ENCODE assay signal across 1 cellular context in genomic region chr20:956330-956951, GRCh38.
TF ChIP-seq lines count a peak whose summit lies in the region.

No MANE protein-coding gene starts in this region.

TF ChIP-seq in HepG2, 621 proteins besides CTCF, POLR2A, EP300 and RAD21 (continued from another document and continues in another):
- TF ChIP-seq, protein P1, sequence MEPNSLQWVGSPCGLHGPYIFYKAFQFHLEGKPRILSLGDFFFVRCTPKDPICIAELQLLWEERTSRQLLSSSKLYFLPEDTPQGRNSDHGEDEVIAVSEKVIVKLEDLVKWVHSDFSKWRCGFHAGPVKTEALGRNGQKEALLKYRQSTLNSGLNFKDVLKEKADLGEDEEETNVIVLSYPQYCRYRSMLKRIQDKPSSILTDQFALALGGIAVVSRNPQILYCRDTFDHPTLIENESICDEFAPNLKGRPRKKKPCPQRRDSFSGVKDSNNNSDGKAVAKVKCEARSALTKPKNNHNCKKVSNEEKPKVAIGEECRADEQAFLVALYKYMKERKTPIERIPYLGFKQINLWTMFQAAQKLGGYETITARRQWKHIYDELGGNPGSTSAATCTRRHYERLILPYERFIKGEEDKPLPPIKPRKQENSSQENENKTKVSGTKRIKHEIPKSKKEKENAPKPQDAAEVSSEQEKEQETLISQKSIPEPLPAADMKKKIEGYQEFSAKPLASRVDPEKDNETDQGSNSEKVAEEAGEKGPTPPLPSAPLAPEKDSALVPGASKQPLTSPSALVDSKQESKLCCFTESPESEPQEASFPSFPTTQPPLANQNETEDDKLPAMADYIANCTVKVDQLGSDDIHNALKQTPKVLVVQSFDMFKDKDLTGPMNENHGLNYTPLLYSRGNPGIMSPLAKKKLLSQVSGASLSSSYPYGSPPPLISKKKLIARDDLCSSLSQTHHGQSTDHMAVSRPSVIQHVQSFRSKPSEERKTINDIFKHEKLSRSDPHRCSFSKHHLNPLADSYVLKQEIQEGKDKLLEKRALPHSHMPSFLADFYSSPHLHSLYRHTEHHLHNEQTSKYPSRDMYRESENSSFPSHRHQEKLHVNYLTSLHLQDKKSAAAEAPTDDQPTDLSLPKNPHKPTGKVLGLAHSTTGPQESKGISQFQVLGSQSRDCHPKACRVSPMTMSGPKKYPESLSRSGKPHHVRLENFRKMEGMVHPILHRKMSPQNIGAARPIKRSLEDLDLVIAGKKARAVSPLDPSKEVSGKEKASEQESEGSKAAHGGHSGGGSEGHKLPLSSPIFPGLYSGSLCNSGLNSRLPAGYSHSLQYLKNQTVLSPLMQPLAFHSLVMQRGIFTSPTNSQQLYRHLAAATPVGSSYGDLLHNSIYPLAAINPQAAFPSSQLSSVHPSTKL (CRISPR knock-in tag; IDR thresholded peaks at IDR 0.05): 0 out of 2 replicates have a peak, but pooled peaks have one; percentile 33
- TF ChIP-seq, protein P2, sequence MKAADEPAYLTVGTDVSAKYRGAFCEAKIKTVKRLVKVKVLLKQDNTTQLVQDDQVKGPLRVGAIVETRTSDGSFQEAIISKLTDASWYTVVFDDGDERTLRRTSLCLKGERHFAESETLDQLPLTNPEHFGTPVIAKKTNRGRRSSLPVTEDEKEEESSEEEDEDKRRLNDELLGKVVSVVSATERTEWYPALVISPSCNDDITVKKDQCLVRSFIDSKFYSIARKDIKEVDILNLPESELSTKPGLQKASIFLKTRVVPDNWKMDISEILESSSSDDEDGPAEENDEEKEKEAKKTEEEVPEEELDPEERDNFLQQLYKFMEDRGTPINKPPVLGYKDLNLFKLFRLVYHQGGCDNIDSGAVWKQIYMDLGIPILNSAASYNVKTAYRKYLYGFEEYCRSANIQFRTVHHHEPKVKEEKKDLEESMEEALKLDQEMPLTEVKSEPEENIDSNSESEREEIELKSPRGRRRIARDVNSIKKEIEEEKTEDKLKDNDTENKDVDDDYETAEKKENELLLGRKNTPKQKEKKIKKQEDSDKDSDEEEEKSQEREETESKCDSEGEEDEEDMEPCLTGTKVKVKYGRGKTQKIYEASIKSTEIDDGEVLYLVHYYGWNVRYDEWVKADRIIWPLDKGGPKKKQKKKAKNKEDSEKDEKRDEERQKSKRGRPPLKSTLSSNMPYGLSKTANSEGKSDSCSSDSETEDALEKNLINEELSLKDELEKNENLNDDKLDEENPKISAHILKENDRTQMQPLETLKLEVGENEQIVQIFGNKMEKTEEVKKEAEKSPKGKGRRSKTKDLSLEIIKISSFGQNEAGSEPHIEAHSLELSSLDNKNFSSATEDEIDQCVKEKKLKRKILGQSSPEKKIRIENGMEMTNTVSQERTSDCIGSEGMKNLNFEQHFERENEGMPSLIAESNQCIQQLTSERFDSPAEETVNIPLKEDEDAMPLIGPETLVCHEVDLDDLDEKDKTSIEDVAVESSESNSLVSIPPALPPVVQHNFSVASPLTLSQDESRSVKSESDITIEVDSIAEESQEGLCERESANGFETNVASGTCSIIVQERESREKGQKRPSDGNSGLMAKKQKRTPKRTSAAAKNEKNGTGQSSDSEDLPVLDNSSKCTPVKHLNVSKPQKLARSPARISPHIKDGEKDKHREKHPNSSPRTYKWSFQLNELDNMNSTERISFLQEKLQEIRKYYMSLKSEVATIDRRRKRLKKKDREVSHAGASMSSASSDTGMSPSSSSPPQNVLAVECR (CRISPR knock-in tag; IDR thresholded peaks at IDR 0.05; ENCODE audit: borderline replicate concordance): no peak
- TF ChIP-seq, protein P3, sequence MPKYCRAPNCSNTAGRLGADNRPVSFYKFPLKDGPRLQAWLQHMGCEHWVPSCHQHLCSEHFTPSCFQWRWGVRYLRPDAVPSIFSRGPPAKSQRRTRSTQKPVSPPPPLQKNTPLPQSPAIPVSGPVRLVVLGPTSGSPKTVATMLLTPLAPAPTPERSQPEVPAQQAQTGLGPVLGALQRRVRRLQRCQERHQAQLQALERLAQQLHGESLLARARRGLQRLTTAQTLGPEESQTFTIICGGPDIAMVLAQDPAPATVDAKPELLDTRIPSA (CRISPR knock-in tag; IDR thresholded peaks at IDR 0.05; ENCODE audit: borderline replicate concordance): no peak
- TF ChIP-seq MED13 (CRISPR knock-in tag; IDR thresholded peaks at IDR 0.05) (no peak), ZNF260 (CRISPR knock-in tag; IDR thresholded peaks at IDR 0.05; ENCODE audit: borderline replicate concordance, low read depth) (no peak), KMT2B (CRISPR knock-in tag; IDR thresholded peaks at IDR 0.05) (no peak), KLF13 (CRISPR knock-in tag; IDR thresholded peaks at IDR 0.05) (peak; percentile 82; the same call in 1 of the 2 replicates), ZNF512 (CRISPR knock-in tag; IDR thresholded peaks at IDR 0.05) (0 out of 2 replicates have a peak, but pooled peaks have one; percentile 47), ATF7 (IDR thresholded peaks at IDR 0.05) (no peak), ATF7 (CRISPR knock-in tag; IDR thresholded peaks at IDR 0.05) (peak; percentile 77; the same call in 1 of the 2 replicates), ZNF160 (CRISPR knock-in tag; IDR thresholded peaks at IDR 0.05) (no peak), ZNF460 (CRISPR knock-in tag; IDR thresholded peaks at IDR 0.05; ENCODE audit: borderline replicate concordance) (no peak), ZNF570 (CRISPR knock-in tag; IDR thresholded peaks at IDR 0.05; ENCODE audit: borderline replicate concordance) (0 out of 2 replicates have a peak, but pooled peaks have one; percentile 62), WIZ (CRISPR knock-in tag; IDR thresholded peaks at IDR 0.05) (no peak), ZNF180 (CRISPR knock-in tag; IDR thresholded peaks at IDR 0.05; ENCODE audit: borderline replicate concordance, low read depth) (no peak), TBP (CRISPR knock-in tag; IDR thresholded peaks at IDR 0.05) (no peak), MIXL1 (CRISPR knock-in tag; IDR thresholded peaks at IDR 0.05) (peak; percentile 66; the same call in 1 of the 2 replicates), HOXA9 (CRISPR knock-in tag; IDR thresholded peaks at IDR 0.05; ENCODE audit: borderline replicate concordance) (peak; percentile 82; the same call in 1 of the 2 replicates), GABPB1 (CRISPR knock-in tag; IDR thresholded peaks at IDR 0.05) (peak; percentile 51), ZNF362 (CRISPR knock-in tag; IDR thresholded peaks at IDR 0.05; ENCODE audit: borderline replicate concordance) (peak; percentile 48; the same call in 1 of the 2 replicates), ZFP90 (CRISPR knock-in tag; IDR thresholded peaks at IDR 0.05; ENCODE audit: borderline replicate concordance) (no peak), HHEX (CRISPR knock-in tag; IDR thresholded peaks at IDR 0.05) (no peak), ZNF232 (CRISPR knock-in tag; IDR thresholded peaks at IDR 0.05; ENCODE audit: borderline replicate concordance) (no peak), ZNF672 (CRISPR knock-in tag; IDR thresholded peaks at IDR 0.05) (0 out of 2 replicates have a peak, but pooled peaks have one; percentile 62), FOXA1 (IDR thresholded peaks at IDR 0.05) (no peak), FOXA1 (CRISPR knock-in tag; IDR thresholded peaks at IDR 0.05) (peak; percentile 16; the same call in 1 of the 2 replicates), XRCC5 (optimal IDR thresholded peaks at IDR 0.05; ENCODE audit: low read length) (peak; percentile 83), SAP130 (CRISPR knock-in tag; IDR thresholded peaks at IDR 0.05; ENCODE audit: low read depth) (peak; percentile 22; the same call in 1 of the 2 replicates)
- TF ChIP-seq, protein P4, sequence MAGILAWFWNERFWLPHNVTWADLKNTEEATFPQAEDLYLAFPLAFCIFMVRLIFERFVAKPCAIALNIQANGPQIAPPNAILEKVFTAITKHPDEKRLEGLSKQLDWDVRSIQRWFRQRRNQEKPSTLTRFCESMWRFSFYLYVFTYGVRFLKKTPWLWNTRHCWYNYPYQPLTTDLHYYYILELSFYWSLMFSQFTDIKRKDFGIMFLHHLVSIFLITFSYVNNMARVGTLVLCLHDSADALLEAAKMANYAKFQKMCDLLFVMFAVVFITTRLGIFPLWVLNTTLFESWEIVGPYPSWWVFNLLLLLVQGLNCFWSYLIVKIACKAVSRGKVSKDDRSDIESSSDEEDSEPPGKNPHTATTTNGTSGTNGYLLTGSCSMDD (CRISPR knock-in tag; IDR thresholded peaks at IDR 0.05): no peak
- TF ChIP-seq, protein P5, sequence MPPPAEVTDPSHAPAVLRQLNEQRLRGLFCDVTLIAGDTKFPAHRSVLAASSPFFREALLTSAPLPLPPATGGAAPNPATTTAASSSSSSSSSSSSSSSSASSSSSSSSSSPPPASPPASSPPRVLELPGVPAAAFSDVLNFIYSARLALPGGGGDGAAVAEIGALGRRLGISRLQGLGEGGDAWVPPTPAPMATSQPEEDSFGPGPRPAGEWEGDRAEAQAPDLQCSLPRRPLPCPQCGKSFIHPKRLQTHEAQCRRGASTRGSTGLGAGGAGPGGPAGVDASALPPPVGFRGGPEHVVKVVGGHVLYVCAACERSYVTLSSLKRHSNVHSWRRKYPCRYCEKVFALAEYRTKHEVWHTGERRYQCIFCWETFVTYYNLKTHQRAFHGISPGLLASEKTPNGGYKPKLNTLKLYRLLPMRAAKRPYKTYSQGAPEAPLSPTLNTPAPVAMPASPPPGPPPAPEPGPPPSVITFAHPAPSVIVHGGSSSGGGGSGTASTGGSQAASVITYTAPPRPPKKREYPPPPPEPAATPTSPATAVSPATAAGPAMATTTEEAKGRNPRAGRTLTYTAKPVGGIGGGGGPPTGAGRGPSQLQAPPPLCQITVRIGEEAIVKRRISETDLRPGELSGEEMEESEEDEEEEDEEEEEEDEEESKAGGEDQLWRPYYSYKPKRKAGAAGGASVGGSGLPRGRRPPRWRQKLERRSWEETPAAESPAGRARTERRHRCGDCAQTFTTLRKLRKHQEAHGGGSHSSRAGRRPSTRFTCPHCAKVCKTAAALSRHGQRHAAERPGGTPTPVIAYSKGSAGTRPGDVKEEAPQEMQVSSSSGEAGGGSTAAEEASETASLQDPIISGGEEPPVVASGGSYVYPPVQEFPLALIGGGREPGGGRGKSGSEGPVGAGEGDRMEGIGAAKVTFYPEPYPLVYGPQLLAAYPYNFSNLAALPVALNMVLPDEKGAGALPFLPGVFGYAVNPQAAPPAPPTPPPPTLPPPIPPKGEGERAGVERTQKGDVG (CRISPR knock-in tag; IDR thresholded peaks at IDR 0.05; ENCODE audit: borderline replicate concordance): 0 out of 2 replicates have a peak, but pooled peaks have one; percentile 59
- TF ChIP-seq, protein P6, sequence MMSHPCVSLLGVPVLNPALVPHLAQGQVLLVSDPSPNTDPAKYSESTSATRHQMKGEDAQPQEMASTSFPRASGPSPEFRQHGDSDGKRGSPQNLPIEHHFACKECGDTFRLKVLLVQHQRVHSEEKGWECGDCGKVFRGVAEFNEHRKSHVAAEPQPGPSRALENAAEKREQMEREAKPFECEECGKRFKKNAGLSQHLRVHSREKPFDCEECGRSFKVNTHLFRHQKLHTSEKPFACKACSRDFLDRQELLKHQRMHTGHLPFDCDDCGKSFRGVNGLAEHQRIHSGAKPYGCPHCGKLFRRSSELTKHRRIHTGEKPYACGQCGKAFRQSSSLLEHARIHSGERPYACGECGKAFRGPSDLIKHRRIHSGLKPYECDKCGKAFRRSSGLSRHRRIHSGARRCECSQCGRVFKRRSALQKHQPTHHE (CRISPR knock-in tag; IDR thresholded peaks at IDR 0.05; ENCODE audit: borderline replicate concordance): no peak
- TF ChIP-seq, protein P7, sequence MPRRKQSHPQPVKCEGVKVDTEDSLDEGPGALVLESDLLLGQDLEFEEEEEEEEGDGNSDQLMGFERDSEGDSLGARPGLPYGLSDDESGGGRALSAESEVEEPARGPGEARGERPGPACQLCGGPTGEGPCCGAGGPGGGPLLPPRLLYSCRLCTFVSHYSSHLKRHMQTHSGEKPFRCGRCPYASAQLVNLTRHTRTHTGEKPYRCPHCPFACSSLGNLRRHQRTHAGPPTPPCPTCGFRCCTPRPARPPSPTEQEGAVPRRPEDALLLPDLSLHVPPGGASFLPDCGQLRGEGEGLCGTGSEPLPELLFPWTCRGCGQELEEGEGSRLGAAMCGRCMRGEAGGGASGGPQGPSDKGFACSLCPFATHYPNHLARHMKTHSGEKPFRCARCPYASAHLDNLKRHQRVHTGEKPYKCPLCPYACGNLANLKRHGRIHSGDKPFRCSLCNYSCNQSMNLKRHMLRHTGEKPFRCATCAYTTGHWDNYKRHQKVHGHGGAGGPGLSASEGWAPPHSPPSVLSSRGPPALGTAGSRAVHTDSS (CRISPR knock-in tag; conservative IDR thresholded peaks at IDR 0.05): no peak
- TF ChIP-seq, protein P8, sequence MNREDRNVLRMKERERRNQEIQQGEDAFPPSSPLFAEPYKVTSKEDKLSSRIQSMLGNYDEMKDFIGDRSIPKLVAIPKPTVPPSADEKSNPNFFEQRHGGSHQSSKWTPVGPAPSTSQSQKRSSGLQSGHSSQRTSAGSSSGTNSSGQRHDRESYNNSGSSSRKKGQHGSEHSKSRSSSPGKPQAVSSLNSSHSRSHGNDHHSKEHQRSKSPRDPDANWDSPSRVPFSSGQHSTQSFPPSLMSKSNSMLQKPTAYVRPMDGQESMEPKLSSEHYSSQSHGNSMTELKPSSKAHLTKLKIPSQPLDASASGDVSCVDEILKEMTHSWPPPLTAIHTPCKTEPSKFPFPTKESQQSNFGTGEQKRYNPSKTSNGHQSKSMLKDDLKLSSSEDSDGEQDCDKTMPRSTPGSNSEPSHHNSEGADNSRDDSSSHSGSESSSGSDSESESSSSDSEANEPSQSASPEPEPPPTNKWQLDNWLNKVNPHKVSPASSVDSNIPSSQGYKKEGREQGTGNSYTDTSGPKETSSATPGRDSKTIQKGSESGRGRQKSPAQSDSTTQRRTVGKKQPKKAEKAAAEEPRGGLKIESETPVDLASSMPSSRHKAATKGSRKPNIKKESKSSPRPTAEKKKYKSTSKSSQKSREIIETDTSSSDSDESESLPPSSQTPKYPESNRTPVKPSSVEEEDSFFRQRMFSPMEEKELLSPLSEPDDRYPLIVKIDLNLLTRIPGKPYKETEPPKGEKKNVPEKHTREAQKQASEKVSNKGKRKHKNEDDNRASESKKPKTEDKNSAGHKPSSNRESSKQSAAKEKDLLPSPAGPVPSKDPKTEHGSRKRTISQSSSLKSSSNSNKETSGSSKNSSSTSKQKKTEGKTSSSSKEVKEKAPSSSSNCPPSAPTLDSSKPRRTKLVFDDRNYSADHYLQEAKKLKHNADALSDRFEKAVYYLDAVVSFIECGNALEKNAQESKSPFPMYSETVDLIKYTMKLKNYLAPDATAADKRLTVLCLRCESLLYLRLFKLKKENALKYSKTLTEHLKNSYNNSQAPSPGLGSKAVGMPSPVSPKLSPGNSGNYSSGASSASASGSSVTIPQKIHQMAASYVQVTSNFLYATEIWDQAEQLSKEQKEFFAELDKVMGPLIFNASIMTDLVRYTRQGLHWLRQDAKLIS (CRISPR knock-in tag; IDR thresholded peaks at IDR 0.05): no peak
